ENCODE assay signal across 19 cellular contexts in the genomic region with DNA sequence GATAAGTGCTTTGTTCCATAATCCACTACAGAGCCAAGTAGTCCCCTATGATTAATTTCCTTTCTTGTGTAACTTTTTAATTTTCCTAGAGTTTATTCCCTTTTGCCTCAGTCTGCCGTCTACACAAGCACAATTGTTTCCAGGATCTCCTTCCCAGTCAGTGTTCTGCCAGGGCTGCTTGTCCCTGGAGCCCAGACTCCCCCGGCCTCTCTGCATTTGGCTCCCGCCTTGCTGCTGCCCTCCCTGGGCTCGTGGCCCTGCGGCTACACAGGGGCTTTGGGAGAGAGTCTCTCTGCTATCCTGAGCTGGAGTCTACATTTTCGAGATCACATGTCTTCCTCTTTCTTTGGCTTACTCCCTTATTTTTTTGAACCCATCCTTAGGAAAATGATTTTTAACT. TPM values are rescaled to one million over a fixed set of nuclear protein-coding genes. Genes with fewer than 3 reads are reported as not detected.
DNase-seq lines count a peak whose midpoint lies in the region; ATAC-seq and TF ChIP-seq lines count a peak whose summit lies in the region.
"Had no signal": no experiment of that assay in that cellular context is flagged by ENCODE, and none has a peak within 500 bp of the region (broad histone marks: within the 10 kb centered on the region; RNA-seq: fewer than 3 reads in every experiment).

No MANE protein-coding gene starts in this region.

- TF ChIP-seq CTCF in GM20000 (IDR thresholded peaks at IDR 0.05; ENCODE audit: extremely low read depth, missing control alignments) = no peak
- TF ChIP-seq CTCF in coronary artery (IDR thresholded peaks at IDR 0.05) = no peak

- DNase-seq in GM20000 (ENCODE audit: low spot score) = peak; percentile 3
- no peak for DNase-seq in coronary artery (ENCODE audit: low spot score)
- DNase-seq in left kidney (ENCODE audit: low read depth, low spot score) = peak; percentile 24
- DNase-seq in NCI-H526 (lab: John Stamatoyannopoulos, UW) = no peak
- no peak for DNase-seq in NCI-H226
- DNase-seq in dedifferentiated amniotic fluid mesenchymal stem cell (ENCODE audit: extremely low spot score) = no peak
- DNase-seq: activated CD4-positive, alpha-beta T cell treated with anti-CD3 and anti-CD28 coated beads, Interleukin-2, amount 50 U/mL, for 48 hours; activated CD4-positive, CD25-positive, alpha-beta regulatory T cell; CD4-positive, CD25-positive, alpha-beta regulatory T cell; mammary epithelial cell; NCI-H187 treated with DMSO at 0.1 percent for 48 hours; NCI-H774; occipital lobe; T1000 had no signal

- peak overlapping the region; percentile 21 for H3K9ac ChIP-seq in skeletal muscle satellite cell (ENCODE audit: low read depth, low read length)

- H3K4me2 ChIP-seq in skeletal muscle satellite cell (ENCODE audit: low read length) = no peak overlapping the region
- H3K4me2 ChIP-seq: hepatocyte had no signal

- H3K27me3 ChIP-seq in skeletal muscle satellite cell (ENCODE audit: control insufficient read depth, insufficient read depth, low read length) = no peaks in the 10 kb centered on the region
- H3K27me3 ChIP-seq: adrenal gland, hepatocyte had no signal

- H3K36me3 ChIP-seq in skeletal muscle satellite cell (ENCODE audit: insufficient read depth, low read length) = no peaks in the 10 kb centered on the region
- H3K36me3 ChIP-seq: adrenal gland had no signal

- peaks cover 27% of the 10 kb centered on the region for H3K4me1 ChIP-seq in skeletal muscle satellite cell (ENCODE audit: control insufficient read depth, insufficient read depth, low read length)
- H3K4me1 ChIP-seq: adrenal gland had no signal

- no peak for ATAC-seq in HG02973 (IDR thresholded peaks at IDR 0.05; ENCODE audit: unreplicated experiment)

- H3K27ac ChIP-seq in coronary artery = peak overlapping the region in 1 of 2 donors; percentile 61
- H3K27ac ChIP-seq: adrenal gland, hepatocyte had no signal

- H3K4me3 ChIP-seq in coronary artery = peak overlapping the region; percentile 25
- H3K4me3 ChIP-seq in skeletal muscle satellite cell (ENCODE audit: low read length) = no peak overlapping the region
- H3K4me3 ChIP-seq: adrenal gland, hepatocyte had no signal

- no peaks in the 10 kb centered on the region for H3K9me3 ChIP-seq in skeletal muscle satellite cell (replicated peaks; ENCODE audit: low read length)
- H3K9me3 ChIP-seq: adrenal gland had no signal

RNA-seq across cellular contexts. Expression of gene FBLN7, which starts 9.2 kb away (rescaled TPM):
- 0.22 and 0.25 TPM in 2 replicates for total RNA-seq in skeletal muscle satellite cell (2012; rRNA removed)
- total RNA-seq: G401 had no signal

Comparison
In these comparisons a context has a peak if more than half of its experiments do, and no peak if none do; other contexts are left out.
1. DNase-seq: peak in GM20000 (single experiment) and left kidney (single experiment); none in coronary artery (single experiment), NCI-H526 (0 of 2), NCI-H226 (single experiment) and dedifferentiated amniotic fluid mesenchymal stem cell (single experiment).